Comparison of ENCODE assay signal across 29 cellular contexts in the genomic region with DNA sequence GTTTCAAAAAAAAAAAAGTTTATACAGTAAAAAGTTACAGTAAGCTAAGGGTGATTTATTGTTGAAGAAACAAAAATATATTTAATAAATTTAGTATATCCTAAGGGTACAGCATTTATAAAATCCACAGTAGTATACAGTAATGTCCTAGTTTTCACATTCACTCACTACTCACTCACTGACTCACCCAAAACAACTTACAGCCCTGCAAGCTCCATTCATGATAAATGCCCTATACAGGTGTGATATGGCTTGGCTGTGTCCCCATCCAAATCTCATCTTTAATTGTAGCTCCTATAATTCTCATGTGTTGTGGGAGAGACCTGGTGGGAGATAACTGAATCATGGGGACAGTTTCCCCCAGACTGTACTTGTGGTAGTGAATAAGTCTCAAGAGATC.
"Had no signal": no experiment of that assay in that cellular context is flagged by ENCODE, and none has a peak within 500 bp of the region (broad histone marks: within the 10 kb centered on the region; RNA-seq: fewer than 3 reads in every experiment).

No MANE protein-coding gene starts in this region.

- H3K27me3 Mint-ChIP-seq: progenitor cell of endocrine pancreas; stimulated activated naive CD8-positive, alpha-beta T cell treated with anti-CD3 and anti-CD28 coated beads, Interleukin-15, amount 100 ng/mL, for 72 hours; type B pancreatic cell had no signal

- H3K27ac Mint-ChIP-seq: natural killer cell; nephron; neural progenitor cell; progenitor cell of endocrine pancreas; stimulated activated memory B cell treated with anti-CD40 and anti-IgM and Interleukin-4, amounts not matched to agents 10 μg/mL and 1 μg/mL and 100 μg/mL, for 72 hours; stimulated activated naive CD8-positive, alpha-beta T cell treated with anti-CD3 and anti-CD28 coated beads, Interleukin-15, amount 100 ng/mL, for 72 hours; type B pancreatic cell had no signal

- H3K4me1 Mint-ChIP-seq: nephron; neural progenitor cell; stimulated activated memory B cell treated with anti-CD40 and anti-IgM and Interleukin-4, amounts not matched to agents 10 μg/mL and 1 μg/mL and 100 μg/mL, for 72 hours had no signal

- DNase-seq: natural killer cell; occipital lobe; ovary; posterior cingulate gyrus; psoas muscle; right cardiac atrium; right lobe of liver; sigmoid colon; small intestine; stimulated activated CD4-positive, alpha-beta T cell treated with anti-CD3 and anti-CD28 coated beads, Interleukin-15, amount 100 ng/mL, for 24 hours; stimulated activated CD4-positive, alpha-beta T cell treated with anti-CD3 and anti-CD28 coated beads, Interleukin-2, amount 100 ng/mL, for 24 hours; stimulated activated CD4-positive, alpha-beta T cell treated with anti-CD3 and anti-CD28 coated beads, Interleukin-2, amount 100 ng/mL, for 48 hours; stimulated activated CD4-positive, alpha-beta T cell treated with anti-CD3 and anti-CD28 coated beads, Interleukin-4, amount 100 ng/mL, for 24 hours; stimulated activated naive CD4-positive, alpha-beta T cell; stimulated activated naive CD8-positive, alpha-beta T cell treated with anti-CD3 and anti-CD28 coated beads, Interleukin-15, amount 100 ng/mL, for 72 hours; stimulated activated naive CD8-positive, alpha-beta T cell treated with anti-CD3 and anti-CD28 coated beads, Interleukin-15, Interleukin-2, amounts not matched to agents 100 U/mL and 50 U/mL, for 24 hours; substantia nigra; testis; tibial artery; transverse colon; upper lobe of right lung; uterus had no signal

- H3K4me3 Mint-ChIP-seq: natural killer cell; nephron; neural progenitor cell; stimulated activated memory B cell treated with anti-CD40 and anti-IgM and Interleukin-4, amounts not matched to agents 10 μg/mL and 1 μg/mL and 100 μg/mL, for 72 hours; stimulated activated naive CD8-positive, alpha-beta T cell treated with anti-CD3 and anti-CD28 coated beads, Interleukin-15, amount 100 ng/mL, for 72 hours; type B pancreatic cell had no signal

- H3K4me2 ChIP-seq: neural progenitor cell had no signal

- H3K4me3 ChIP-seq: neural progenitor cell, ovary, psoas muscle, right lobe of liver, sigmoid colon, suprapubic skin, testis, tibial artery, transverse colon, upper lobe of right lung, uterus had no signal

- ATAC-seq: natural killer cell; psoas muscle; right cardiac atrium; right lobe of liver; stimulated activated memory B cell treated with anti-CD40 and anti-IgM and Interleukin-4, amounts not matched to agents 10 μg/mL and 1 μg/mL and 100 μg/mL, for 72 hours; stimulated activated naive CD8-positive, alpha-beta T cell treated with anti-CD3 and anti-CD28 coated beads, Interleukin-15, amount 100 ng/mL, for 72 hours; stimulated activated naive CD8-positive, alpha-beta T cell treated with anti-CD3 and anti-CD28 coated beads, Interleukin-15, Interleukin-2, amounts not matched to agents 100 U/mL and 50 U/mL, for 24 hours; upper lobe of right lung had no signal

- H3K9ac ChIP-seq: neural progenitor cell, parathyroid adenoma had no signal

- H3K9me3 ChIP-seq: ovary, testis, upper lobe of right lung had no signal

- H3K27me3 ChIP-seq: neural progenitor cell, ovary, right lobe of liver, sigmoid colon, suprapubic skin, testis, tibial artery, transverse colon, upper lobe of right lung, uterus had no signal

- H3K36me3 Mint-ChIP-seq: neural progenitor cell had no signal

- H3K36me3 ChIP-seq: neural progenitor cell, ovary, right lobe of liver, uterus had no signal

- H2AFZ ChIP-seq: neural progenitor cell, parathyroid adenoma had no signal

- H3K27ac ChIP-seq: neural progenitor cell, ovary, parathyroid adenoma, psoas muscle, right lobe of liver, sigmoid colon, suprapubic skin, testis, tibial artery, transverse colon, upper lobe of right lung, uterus had no signal

- H3K4me1 ChIP-seq: neural progenitor cell, parathyroid adenoma, psoas muscle, right lobe of liver, sigmoid colon, suprapubic skin, testis, tibial artery, transverse colon, upper lobe of right lung, uterus had no signal
